ENCODE assay signal across 1 cellular context in genomic region chr3:123330441-123330991, GRCh38.
TF ChIP-seq lines count a peak whose summit lies in the region.

No MANE protein-coding gene starts in this region.

TF ChIP-seq in WTC11, 78 proteins besides CTCF, POLR2A, EP300 and RAD21 (continued from another document):
- no peak for TF ChIP-seq ATF2 (CRISPR knock-in tag; IDR thresholded peaks at IDR 0.05; ENCODE audit: borderline replicate concordance, low read depth)
- no peak for TF ChIP-seq PREB (CRISPR knock-in tag; IDR thresholded peaks at IDR 0.05; ENCODE audit: borderline replicate concordance)
- no peak for TF ChIP-seq NR3C1 (CRISPR knock-in tag; conservative IDR thresholded peaks at IDR 0.05; ENCODE audit: low read depth)
- TF ChIP-seq MLX (CRISPR knock-in tag; IDR thresholded peaks at IDR 0.05): no peak
- TF ChIP-seq CBFB (CRISPR knock-in tag; IDR thresholded peaks at IDR 0.05; ENCODE audit: low read depth): no peak
- TF ChIP-seq RORB (CRISPR knock-in tag; IDR thresholded peaks at IDR 0.05): no peak
- TF ChIP-seq MYBL2 (CRISPR knock-in tag; IDR thresholded peaks at IDR 0.05): no peak
- no peak for TF ChIP-seq ZNF263 (CRISPR knock-in tag; IDR thresholded peaks at IDR 0.05; ENCODE audit: low read depth)
- no peak for TF ChIP-seq ZNF423 (CRISPR knock-in tag; IDR thresholded peaks at IDR 0.05)
- TF ChIP-seq ZNF416 (CRISPR knock-in tag; IDR thresholded peaks at IDR 0.05): no peak
- no peak for TF ChIP-seq PRRX2 (CRISPR knock-in tag; IDR thresholded peaks at IDR 0.05)
